ENCODE assay signal across 20 cellular contexts in genomic region chr12:58887071-58887470, GRCh38. TPM values are rescaled to one million over a fixed set of nuclear protein-coding genes. Genes with fewer than 3 reads are reported as not detected.
DNase-seq lines count a peak whose midpoint lies in the region; ATAC-seq and TF ChIP-seq lines count a peak whose summit lies in the region.
"Had no signal": no experiment of that assay in that cellular context is flagged by ENCODE, and none has a peak within 500 bp of the region (broad histone marks: within the 10 kb centered on the region; RNA-seq: fewer than 3 reads in every experiment).

No MANE protein-coding gene starts in this region.

- BruUV-seq in IMR-90 (replicated peaks; lab: Mats Ljungman, UMichigan) = no TSS peak

- H3K79me1 ChIP-seq in IMR-90 (ENCODE audit: low read depth in 1 of 2, low read length in 2 of 2) = peaks cover 7 to 15% of the 10 kb centered on the region in 2 experiments; a peak in 3 of 4 replicates

- TF ChIP-seq RAD21 in IMR-90 (IDR thresholded peaks at IDR 0.05; ENCODE audit: low read length) = no peak

- no peak overlapping the region for H4K5ac ChIP-seq in IMR-90 (ENCODE audit: low read depth, low read length)

- TF ChIP-seq POLR2A in IMR-90 (IDR thresholded peaks at IDR 0.05; ENCODE audit: low read depth, low read length) (no peak), esophagus squamous epithelium (IDR thresholded peaks at IDR 0.05) (no peak)

- H3K27ac ChIP-seq in IMR-90 (ENCODE audit: insufficient read depth, low read length) (no peak overlapping the region), VCaP (peak overlapping the region; percentile 72), esophagus squamous epithelium (peak overlapping the region; percentile 67 to 81 (median 73))
- H3K27ac ChIP-seq: A549 had no signal

- POLR2A ChIA-PET in IMR-90 (lab: Charles Lee; ENCODE audit: unreplicated experiment) = no interaction called here

- H3K4me2 ChIP-seq in IMR-90 (ENCODE audit: low read depth, low read length) = no peak overlapping the region
- H3K4me2 ChIP-seq: A549 had no signal

- WGBS in IMR-90 (ENCODE audit: extremely low coverage in 2 of 2, insufficient read length in 1 of 2), 2 experiments = 100% methylated on average over 1 of the region's 6 CpGs; no CpG with 5 or more reads in 1 of the 2 experiments
- 52 to 63% methylated on average over 6 of the region's 6 CpGs for WGBS in esophagus squamous epithelium, 2 donors

- no peak overlapping the region for H4K8ac ChIP-seq in IMR-90 (ENCODE audit: low read depth in 2 of 2, low read length in 2 of 2)

- H2BK20ac ChIP-seq in IMR-90 (ENCODE audit: low read depth, low read length) = no peak overlapping the region

- H3K9me3 ChIP-seq in IMR-90 (ENCODE audit: control insufficient read depth, insufficient read depth, low read length) (no peaks in the 10 kb centered on the region), esophagus squamous epithelium (no peaks in the 10 kb centered on the region)
- H3K9me3 ChIP-seq: A549, Caco-2 had no signal

- TF ChIP-seq CTCF in IMR-90 (conservative IDR thresholded peaks at IDR 0.05; ENCODE audit: low read depth, low read length) = no peak
- no peak for TF ChIP-seq CTCF in VCaP (conservative IDR thresholded peaks at IDR 0.05)
- no peak for TF ChIP-seq CTCF in esophagus squamous epithelium (IDR thresholded peaks at IDR 0.05)
- no peak for TF ChIP-seq CTCF in omental fat pad (IDR thresholded peaks at IDR 0.05)

- H3K18ac ChIP-seq in IMR-90 (ENCODE audit: low read depth, low read length) = no peak overlapping the region

- no peak overlapping the region for H3K14ac ChIP-seq in IMR-90 (replicated peaks; ENCODE audit: low read depth, low read length)

- in situ Hi-C loops in IMR-90 (cut with MboI; ENCODE audit: low sequenced_read_pairs) = loop anchor here (10.0 to 25.0 kb wide), 2 partner anchors 342 to 900 kb away; no protein-coding TSS in a partner anchor

- no peak overlapping the region for H3K23ac ChIP-seq in IMR-90 (ENCODE audit: low read depth, low read length)

- H3K27me3 ChIP-seq in IMR-90 (ENCODE audit: control insufficient read depth, insufficient read depth, low read length) (no peaks in the 10 kb centered on the region), esophagus squamous epithelium (no peaks in the 10 kb centered on the region)

- no peak overlapping the region for H3K9ac ChIP-seq in IMR-90 (ENCODE audit: low read depth, low read length)

- no peak overlapping the region for H4K91ac ChIP-seq in IMR-90 (ENCODE audit: insufficient read depth, low read depth, low read length)

- H2BK120ac ChIP-seq in IMR-90 (ENCODE audit: low read depth, low read length) = no peak overlapping the region

- no peak overlapping the region for H2BK15ac ChIP-seq in IMR-90 (ENCODE audit: low read depth, low read length)

- no peak overlapping the region for H2BK5ac ChIP-seq in IMR-90 (ENCODE audit: low read depth, low read length, poor library complexity, severe bottlenecking)

- H3K4me3 ChIP-seq in IMR-90 (ENCODE audit: insufficient read depth, low read depth, low read length) = no peak overlapping the region
- no peak overlapping the region for H3K4me3 ChIP-seq in esophagus squamous epithelium
- H3K4me3 ChIP-seq: A549 had no signal

- no peak overlapping the region for H2AFZ ChIP-seq in IMR-90 (replicated peaks; ENCODE audit: low read length, poor library complexity)

- peaks cover 10% of the 10 kb centered on the region; the same call in 1 of the 2 replicates for H4K20me1 ChIP-seq in IMR-90 (ENCODE audit: insufficient read depth, low read length)

- no peak overlapping the region for H3K4ac ChIP-seq in IMR-90 (ENCODE audit: low read depth, low read length)

- H3K56ac ChIP-seq in IMR-90 (ENCODE audit: extremely low read depth, insufficient read depth, low read length) = no peak overlapping the region

- no peaks in the 10 kb centered on the region for H3K9me1 ChIP-seq in IMR-90 (ENCODE audit: insufficient read depth, low read length)

- H2AK5ac ChIP-seq in IMR-90 (ENCODE audit: low read depth, low read length) = no peak overlapping the region

- ATAC-seq in IMR-90 (ENCODE audit: low read depth) (no peak), omental fat pad (ENCODE audit: low FRiP score) (peak; percentile 30)
- ATAC-seq: A549 had no signal

- H2AK9ac ChIP-seq in IMR-90 (replicated peaks; ENCODE audit: low read depth, low read length, poor library complexity) = no peak overlapping the region

- no peak for DNase-seq in IMR-90
- DNase-seq in esophagus squamous epithelium (lab: John Stamatoyannopoulos, UW) = no peak
- no peak for DNase-seq in omental fat pad (ENCODE audit: low spot score)
- no peak for DNase-seq in posterior vena cava (ENCODE audit: low spot score)
- no peak for DNase-seq in stimulated activated CD4-positive, alpha-beta T cell treated with anti-CD3 and anti-CD28 coated beads, Interleukin-1b, Interleukin-23, amount 100 ng/mL, for 48 hours
- DNase-seq in GF-D8 (lab: John Stamatoyannopoulos, UW) = no peak
- DNase-seq: Caco-2; CD4-positive, alpha-beta T cell; DMS53; EL; KBM-7; NCI-H1092; NCI-H1436 treated with DMSO at 0.1 percent for 48 hours; NCI-H2081; NCI-H446 treated with DMSO at 0.1 percent for 48 hours; NCI-H69; Right ventricle myocardium superior had no signal

- dilution Hi-C loops in IMR-90 (cut with HindIII; ENCODE audit: low sequenced_read_pairs, unreplicated experiment) = no loop called here

- intact Hi-C loops in IMR-90 (cut with micrococcal nuclease) (loop anchor here (10.0 kb wide), 1 partner anchor 472 kb away; no protein-coding TSS in a partner anchor), esophagus squamous epithelium (cut with DNase I) (no loop called here), posterior vena cava (cut with DNase I) (no loop called here)

- H3K4me1 ChIP-seq in IMR-90 (ENCODE audit: control insufficient read depth, insufficient read depth, low read length) = peaks cover 2% of the 10 kb centered on the region; the same call in 1 of the 2 replicates
- H3K4me1 ChIP-seq in esophagus squamous epithelium = peaks cover 4 to 93% (median 36%) of the 10 kb centered on the region in 3 donors
- H3K4me1 ChIP-seq: A549, Caco-2 had no signal

- peaks cover 38% of the 10 kb centered on the region for H3K36me3 ChIP-seq in IMR-90 (ENCODE audit: control insufficient read depth, insufficient read depth, low read length)
- H3K36me3 ChIP-seq in esophagus squamous epithelium = peaks cover 0 to 78% (median 0%) of the 10 kb centered on the region in 3 donors

- CTCF ChIA-PET in IMR-90 (lab: Yijun Ruan, JAX) = no interaction called here

TF ChIP-seq in IMR-90, 13 proteins besides CTCF, POLR2A, EP300 and RAD21:
- peak; percentile 62 for TF ChIP-seq CEBPB (IDR thresholded peaks at IDR 0.05; ENCODE audit: low read depth, low read length)
- TF ChIP-seq FOS (IDR thresholded peaks at IDR 0.05; ENCODE audit: low read depth, low read length) = no peak
- no peak for TF ChIP-seq USF2 (IDR thresholded peaks at IDR 0.05; ENCODE audit: low read depth, low read length)
- TF ChIP-seq ELK1 (IDR thresholded peaks at IDR 0.05; ENCODE audit: borderline replicate concordance, low read depth, low read length) = no peak
- no peak for TF ChIP-seq BHLHE40 (IDR thresholded peaks at IDR 0.05; ENCODE audit: low read depth, low read length)

RNA-seq across cellular contexts. Expression of gene LRIG3, which starts 33.2 kb away (rescaled TPM):
- total RNA-seq in IMR-90 (2012; rRNA removed) = 63.9 and 71.2 TPM in 2 replicates
- 23.6 and 26.4 TPM in 2 replicates for polyA plus RNA-seq in IMR-90 (2012; rRNA removed)
- 17.8 and 17.9 TPM in 2 replicates for polyA plus RNA-seq in IMR-90 (2012; cell fraction: cytosol; rRNA removed)
- 42.5 and 141 TPM in 2 replicates for polyA plus RNA-seq in IMR-90 (2012; cell fraction: nucleus; rRNA removed; ENCODE audit: low replicate concordance)
- total RNA-seq in esophagus squamous epithelium = 100 to 1,000 TPM in 1 of 4 donors, 10 to 100 TPM in 3; 32.1 to 124 (median 42.4) TPM
- 10 to 100 TPM; 22.6 to 69.8 (median 31.4) TPM for total RNA-seq in omental fat pad
- 10 to 100 TPM; 23.7 to 34.7 TPM for total RNA-seq in posterior vena cava
- total RNA-seq: CD4-positive, alpha-beta T cell; OCI-LY7 had no signal
